ENCODE assay signal across 9 cellular contexts in genomic region chr17:49987681-49988441, GRCh38. TPM values are rescaled to one million over a fixed set of nuclear protein-coding genes. Genes with fewer than 3 reads are reported as not detected.
DNase-seq lines count a peak whose midpoint lies in the region; ATAC-seq and TF ChIP-seq lines count a peak whose summit lies in the region.
"Had no signal": no experiment of that assay in that cellular context is flagged by ENCODE, and none has a peak within 500 bp of the region (broad histone marks: within the 10 kb centered on the region; RNA-seq: fewer than 3 reads in every experiment).

No MANE protein-coding gene starts in this region.

- TF ChIP-seq CTCF in AG10803 (conservative IDR thresholded peaks at IDR 0.05; ENCODE audit: low read length): no peak

- peaks cover 68% of the 10 kb centered on the region for H3K27me3 ChIP-seq in H7 (ENCODE audit: control insufficient read depth, insufficient read depth, low read length)

- DNase-seq in AG10803 (ENCODE audit: low read depth) (peak; percentile 36), H7 (peak; percentile 77), NCI-H526 treated with DMSO at 0.1 percent for 48 hours (lab: John Stamatoyannopoulos, UW) (peak; percentile 44), fibroblast of gingiva (ENCODE audit: low read depth) (peak; percentile 47)

- no peak overlapping the region for H3K4me3 ChIP-seq in AG10803 (ENCODE audit: low read length)
- H3K4me3 ChIP-seq in H7 (ENCODE audit: insufficient read depth, low read depth, low read length): no peak overlapping the region

- H3K36me3 ChIP-seq in H7 (replicated peaks; ENCODE audit: control insufficient read depth, insufficient read depth, low read length): no peaks in the 10 kb centered on the region

- ATAC-seq in HG02938 (IDR thresholded peaks at IDR 0.05; ENCODE audit: unreplicated experiment) (no peak), GM21786 (IDR thresholded peaks at IDR 0.05; ENCODE audit: unreplicated experiment) (no peak), GM18861 (IDR thresholded peaks at IDR 0.05; ENCODE audit: unreplicated experiment) (no peak), GM18867 (IDR thresholded peaks at IDR 0.05; ENCODE audit: unreplicated experiment) (no peak)

RNA-seq across cellular contexts. Expression of gene DLX3, which starts 7.2 kb away (rescaled TPM):
- total RNA-seq in H7 (2014; rRNA removed; shearing (Covaris generic)): not detected in 2 replicates
- total RNA-seq: liver had no signal

RNA-seq across cellular contexts. Expression of gene DLX4, which starts 18.9 kb away (rescaled TPM):
- 1.0 and 1.1 TPM in 2 replicates for total RNA-seq in H7 (2014; rRNA removed; shearing (Covaris generic))
- total RNA-seq: liver had no signal
